In genomic region chr11:85459304-85459703, GRCh38 we compare ENCODE assay signal across 32 cellular contexts.
DNase-seq lines count a peak whose midpoint lies in the region; ATAC-seq, FAIRE-seq and TF ChIP-seq lines count a peak whose summit lies in the region.
"Had no signal": no experiment of that assay in that cellular context is flagged by ENCODE, and none has a peak within 500 bp of the region (broad histone marks: within the 10 kb centered on the region; RNA-seq: fewer than 3 reads in every experiment).

No MANE protein-coding gene starts in this region.

- ATAC-seq in aorta (ENCODE audit: low FRiP score) (peak; percentile 7), HG02970 (IDR thresholded peaks at IDR 0.05; ENCODE audit: low FRiP score, unreplicated experiment) (no peak)
- ATAC-seq: A549; CD8-positive, alpha-beta T cell had no signal

- no peak for FAIRE-seq in D721Med (lab: Jason Lieb, UNC)
- FAIRE-seq: A204.1, A549 had no signal

- TF ChIP-seq POLR2A in spleen (IDR thresholded peaks at IDR 0.05): no peak

- H3K4me3 ChIP-seq in spleen (no peak overlapping the region), aorta (ENCODE audit: low read length in 2 of 2) (no peak overlapping the region)
- H3K4me3 ChIP-seq: A549; BLaER1; BLaER1 treated with 17β-estradiol and CSF1 and Interleukin-3, amounts not matched to agents 10 nM and 100 nM had no signal

- TF ChIP-seq CTCF in spleen (IDR thresholded peaks at IDR 0.05 in 8 of 11, conservative IDR thresholded peaks at IDR 0.05 in 3 of 11) (no peak), D721Med (IDR thresholded peaks at IDR 0.05; ENCODE audit: insufficient read depth, missing control alignments) (no peak)

- peak; percentile 69 for DNase-seq in mesenteric fat pad (ENCODE audit: low spot score)
- DNase-seq in spleen: peak; percentile 22
- no peak for DNase-seq in aorta
- no peak for DNase-seq in NCI-H2171 treated with DMSO at 0.1 percent for 48 hours (lab: John Stamatoyannopoulos, UW)
- no peak for DNase-seq in D721Med (ENCODE audit: insufficient read length, low spot score)
- DNase-seq: 8988T; ACHN; AML-193; BE2C; C1 segment of cervical spinal cord; Caco-2; Calu3; CD4-positive, alpha-beta memory T cell; CD4-positive, alpha-beta T cell; CD4-positive, CD25-positive, alpha-beta regulatory T cell; CD8-positive, alpha-beta memory T cell; CD8-positive, alpha-beta T cell; COR-L47; DMS 273 treated with DMSO at 0.1 percent for 48 hours; DMS153; DMS53; DMS79; DMS79 treated with DMSO at 0.1 percent for 48 hours; DND-41; EL had no signal

- H3K9me3 ChIP-seq in spleen (peaks cover 0 to 90% (median 64%) of the 10 kb centered on the region in 8 donors), aorta (ENCODE audit: control insufficient read depth, low read length) (peaks cover 9% of the 10 kb centered on the region)
- H3K9me3 ChIP-seq: A549, BE2C, Caco-2 had no signal

- no peak overlapping the region for H3K27ac ChIP-seq in spleen
- H3K27ac ChIP-seq in aorta (ENCODE audit: low read depth in 1 of 2, low read length in 2 of 2): no peak overlapping the region
- H3K27ac ChIP-seq: 22Rv1; A549; BLaER1; BLaER1 treated with 17β-estradiol and CSF1 and Interleukin-3, amounts not matched to agents 10 nM and 100 nM; C4-2B had no signal

- H3K36me3 ChIP-seq in spleen: no peaks in the 10 kb centered on the region
- H3K36me3 ChIP-seq in aorta (ENCODE audit: control insufficient read depth in 1 of 2, insufficient read depth in 2 of 2, low read length in 1 of 2): no peaks in the 10 kb centered on the region
- H3K36me3 ChIP-seq: BE2C; BLaER1; BLaER1 treated with 17β-estradiol and CSF1 and Interleukin-3, amounts not matched to agents 10 nM and 100 nM had no signal

- H3K4me1 ChIP-seq in spleen (no peaks in the 10 kb centered on the region), aorta (ENCODE audit: control insufficient read depth in 1 of 2, insufficient read depth in 2 of 2, low read length in 2 of 2) (no peaks in the 10 kb centered on the region)
- H3K4me1 ChIP-seq: A549; BE2C; BLaER1; BLaER1 treated with 17β-estradiol and CSF1 and Interleukin-3, amounts not matched to agents 10 nM and 100 nM; Caco-2 had no signal

- intact Hi-C loops in spleen (cut with DNase I; ENCODE audit: low total_unique reads): no loop called here
- intact Hi-C loops in aorta (cut with DNase I): no loop called here

- H3K27me3 ChIP-seq in spleen (replicated peaks in 1 of 7) (no peaks in the 10 kb centered on the region), aorta (ENCODE audit: control insufficient read depth in 1 of 2, insufficient read depth in 2 of 2, low read length in 1 of 2) (no peaks in the 10 kb centered on the region)
- H3K27me3 ChIP-seq: BE2C; BLaER1; BLaER1 treated with 17β-estradiol and CSF1 and Interleukin-3, amounts not matched to agents 10 nM and 100 nM had no signal

- 72 to 85% (median 76%) methylated on average over 4 of the region's 4 CpGs for WGBS in spleen, 5 donors
- 81 to 87% methylated on average over 4 of the region's 4 CpGs for WGBS in aorta, 2 donors

Comparison
In these comparisons a context has a peak if more than half of its experiments do, and no peak if none do; other contexts are left out.
1. DNase-seq: peak in mesenteric fat pad (single experiment) and spleen (single experiment); none in aorta (0 of 2), NCI-H2171 treated with DMSO at 0.1 percent for 48 hours (single experiment) and D721Med (single experiment).